In the genomic region with DNA sequence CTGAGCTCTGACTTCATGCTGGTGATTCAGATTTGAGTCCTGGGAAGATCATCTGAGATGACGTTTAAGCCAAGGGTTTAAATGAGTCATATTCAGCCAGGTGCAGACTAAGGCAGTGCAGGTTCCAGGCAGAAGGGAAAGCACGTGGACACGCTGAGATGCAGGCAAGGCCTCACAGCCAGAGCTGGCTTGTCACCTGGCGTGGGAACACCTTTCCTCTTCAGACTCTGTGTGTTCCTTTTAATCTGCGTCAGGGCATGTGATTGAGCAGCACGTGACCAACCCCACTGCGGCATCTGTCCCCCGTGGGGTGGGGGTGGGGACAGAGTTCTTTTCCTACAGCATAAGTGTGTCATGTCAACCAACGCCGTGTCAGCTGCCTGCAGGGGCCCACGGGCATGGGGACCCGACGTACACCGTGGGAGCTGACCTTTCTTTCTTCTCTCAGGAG, we compare ENCODE assay signal across 9 cellular contexts. TPM values are rescaled to one million over a fixed set of nuclear protein-coding genes. Genes with fewer than 3 reads are reported as not detected.
DNase-seq lines count a peak whose midpoint lies in the region; ATAC-seq and TF ChIP-seq lines count a peak whose summit lies in the region.
"Had no signal": no experiment of that assay in that cellular context is flagged by ENCODE, and none has a peak within 500 bp of the region (broad histone marks: within the 10 kb centered on the region; RNA-seq: fewer than 3 reads in every experiment).

No MANE protein-coding gene starts in this region.

- peak overlapping the region; percentile 51 for H3K27ac ChIP-seq in RWPE2 (ENCODE audit: poor library complexity, severe bottlenecking)
- H3K27ac ChIP-seq in A673 (ENCODE audit: low read depth, low read length, poor library complexity, severe bottlenecking): no peak overlapping the region

- no peak overlapping the region for H3K4me3 ChIP-seq in GM12865 (ENCODE audit: low read depth, low read length)
- no peak overlapping the region for H3K4me3 ChIP-seq in RWPE2 (ENCODE audit: severe bottlenecking)
- no peak overlapping the region for H3K4me3 ChIP-seq in A673 (ENCODE audit: low read depth, low read length, poor library complexity, severe bottlenecking)

- POLR2A ChIA-PET in A673 (lab: Charles Lee; ENCODE audit: low non-redundant PET): no interaction called here

- DNase-seq in GM12865 (ENCODE audit: low read depth) (peak; percentile 82), RWPE2 (ENCODE audit: low spot score) (peak; percentile 71), kidney glomerular epithelial cell (lab: John Stamatoyannopoulos, UW) (peak; percentile 76), A673 (ENCODE audit: low spot score) (no peak), superior temporal gyrus (ENCODE audit: extremely low spot score) (no peak)
- no peak for DNase-seq in activated CD8-positive, alpha-beta memory T cell treated with anti-CD3 and anti-CD28 coated beads for 24 hours

- no TSS peak for BruUV-seq in A673 (replicated peaks; lab: Mats Ljungman, UMichigan)

- H3K9me3 ChIP-seq in RWPE2 (ENCODE audit: severe bottlenecking): no peaks in the 10 kb centered on the region
- H3K9me3 ChIP-seq in A673 (ENCODE audit: low read depth, low read length, poor library complexity, severe bottlenecking): no peaks in the 10 kb centered on the region

- ATAC-seq in GM21723 (IDR thresholded peaks at IDR 0.05; ENCODE audit: unreplicated experiment) (peak; percentile 91), RWPE2 (ENCODE audit: low read depth) (peak; percentile 94), HG03378 (IDR thresholded peaks at IDR 0.05; ENCODE audit: unreplicated experiment) (no peak)

- peaks cover 3% of the 10 kb centered on the region for H3K4me1 ChIP-seq in RWPE2 (ENCODE audit: insufficient read depth, poor library complexity, severe bottlenecking)
- H3K4me1 ChIP-seq in A673 (ENCODE audit: insufficient read depth, low read length, poor library complexity, severe bottlenecking): no peaks in the 10 kb centered on the region

- no peak for TF ChIP-seq CTCF in GM12865 (IDR thresholded peaks at IDR 0.05; ENCODE audit: insufficient read depth, low read depth, low read length, missing control alignments)
- no peak for TF ChIP-seq CTCF in RWPE2 (IDR thresholded peaks at IDR 0.05; ENCODE audit: poor library complexity, severe bottlenecking)
- no peak for TF ChIP-seq CTCF in A673 (conservative IDR thresholded peaks at IDR 0.05; ENCODE audit: low read depth, low read length)

- H3K27me3 ChIP-seq in RWPE2 (ENCODE audit: insufficient read depth, poor library complexity, severe bottlenecking) (no peaks in the 10 kb centered on the region), A673 (replicated peaks; ENCODE audit: insufficient read depth, low read depth, low read length, poor library complexity) (no peaks in the 10 kb centered on the region)

- CTCF ChIA-PET in A673 (lab: Charles Lee): no interaction called here

- H3K36me3 ChIP-seq in RWPE2 (ENCODE audit: low read depth): peaks cover 21% of the 10 kb centered on the region
- peaks cover 31% of the 10 kb centered on the region for H3K36me3 ChIP-seq in A673 (ENCODE audit: insufficient read depth, low read length, poor library complexity, severe bottlenecking)

- intact Hi-C loops in A673 (cut with micrococcal nuclease; ENCODE audit: unreplicated experiment): no loop called here

RNA-seq across cellular contexts. Expression of a gene that starts 10.7 kb away (rescaled TPM):
- not detected in 2 replicates for total RNA-seq in A673 (2021)
- total RNA-seq: pulmonary artery endothelial cell had no signal

RNA-seq across cellular contexts. Expression of a gene that starts 12.6 kb away (rescaled TPM):
- 84.6 and 111 TPM in 2 replicates for total RNA-seq in A673 (2021)

RNA-seq across cellular contexts. Expression of a gene that starts 19.8 kb away (rescaled TPM):
- 12.6 and 15.5 TPM in 2 replicates for total RNA-seq in A673 (2021)

RNA-seq across cellular contexts. Expression of a gene that starts 48.1 kb away (rescaled TPM):
- total RNA-seq in A673 (2021): 137 and 163 TPM in 2 replicates

Comparison
In these comparisons a context has a peak if more than half of its experiments do, and no peak if none do; other contexts are left out.
1. DNase-seq: peak in GM12865 (single experiment), RWPE2 (single experiment) and kidney glomerular epithelial cell (single experiment); none in A673 (single experiment), activated CD8-positive, alpha-beta memory T cell treated with anti-CD3 and anti-CD28 coated beads for 24 hours (single experiment) and superior temporal gyrus (single experiment).